In genomic region chr1:83497563-83497962, GRCh38 we compare ENCODE assay signal across 13 cellular contexts.
DNase-seq lines count a peak whose midpoint lies in the region; FAIRE-seq and TF ChIP-seq lines count a peak whose summit lies in the region.
"Had no signal": no experiment of that assay in that cellular context is flagged by ENCODE, and none has a peak within 500 bp of the region (broad histone marks: within the 10 kb centered on the region; RNA-seq: fewer than 3 reads in every experiment).

No MANE protein-coding gene starts in this region.

- H3K9me1 ChIP-seq in endothelial cell of umbilical vein (replicated peaks; ENCODE audit: control insufficient read depth, extremely low read depth, insufficient read depth, low read length) = no peaks in the 10 kb centered on the region

- DNase-seq in endothelial cell of umbilical vein (ENCODE audit: low read depth, low spot score) (peak; percentile 13), osteocyte (ENCODE audit: extremely low spot score, unreplicated experiment) (no peak), RCC 7860 (ENCODE audit: low spot score) (no peak), CD1c-positive myeloid dendritic cell (ENCODE audit: extremely low spot score) (no peak), midbrain (lab: John Stamatoyannopoulos, UW) (no peak)
- DNase-seq: body of pancreas, gastrocnemius medialis, GDM1, NCI-H774, right cardiac atrium, T1000 had no signal

- no peaks in the 10 kb centered on the region for H3K36me3 Mint-ChIP-seq in osteocyte (ENCODE audit: unreplicated experiment)

- H3K4me2 ChIP-seq in OCI-LY3 (ENCODE audit: low read length) = peak overlapping the region; percentile 93
- H3K4me2 ChIP-seq in endothelial cell of umbilical vein (ENCODE audit: insufficient read depth, low read length) = no peak overlapping the region

- no peaks in the 10 kb centered on the region for H3K9me3 Mint-ChIP-seq in osteocyte (ENCODE audit: unreplicated experiment)

- FAIRE-seq in endothelial cell of umbilical vein (lab: Jason Lieb, UNC) (no peak), RCC 7860 (lab: Jason Lieb, UNC) (no peak)

- H4K20me1 ChIP-seq in OCI-LY3 (ENCODE audit: insufficient read depth, low read length) (no peaks in the 10 kb centered on the region), endothelial cell of umbilical vein (replicated peaks; ENCODE audit: control insufficient read depth, extremely low read depth, insufficient read depth, low read length) (no peaks in the 10 kb centered on the region)

- H3K27me3 Mint-ChIP-seq in osteocyte (ENCODE audit: unreplicated experiment) = peaks cover 8% of the 10 kb centered on the region

- H3K4me3 Mint-ChIP-seq in osteocyte (ENCODE audit: unreplicated experiment) = no peak overlapping the region

- no peaks in the 10 kb centered on the region for H3K9me3 ChIP-seq in OCI-LY3 (ENCODE audit: insufficient read depth, low read length)
- no peaks in the 10 kb centered on the region for H3K9me3 ChIP-seq in endothelial cell of umbilical vein (replicated peaks; ENCODE audit: control insufficient read depth, insufficient read depth, low read length)
- H3K9me3 ChIP-seq: body of pancreas, gastrocnemius medialis had no signal

- CTCF ChIA-PET in endothelial cell of umbilical vein (lab: Charles Lee) = no interaction called here

- H3K4me3 ChIP-seq in OCI-LY3 (ENCODE audit: low read length) (no peak overlapping the region), endothelial cell of umbilical vein (replicated peaks in 1 of 3; ENCODE audit: insufficient read depth in 1 of 3, low read depth in 1 of 3, low read length in 3 of 3) (no peak overlapping the region)
- H3K4me3 ChIP-seq: body of pancreas, gastrocnemius medialis had no signal

- no peak overlapping the region for H2AFZ ChIP-seq in OCI-LY3 (ENCODE audit: low read depth, low read length)
- H2AFZ ChIP-seq in endothelial cell of umbilical vein (ENCODE audit: low read depth, low read length) = no peak overlapping the region

- POLR2A ChIA-PET in endothelial cell of umbilical vein (lab: Charles Lee) = no interaction called here

- H3K36me3 ChIP-seq in OCI-LY3 (replicated peaks; ENCODE audit: low read depth, low read length) (no peaks in the 10 kb centered on the region), endothelial cell of umbilical vein (ENCODE audit: control insufficient read depth in 2 of 2, extremely low read depth in 1 of 2, insufficient read depth in 2 of 2, low read length in 2 of 2) (no peaks in the 10 kb centered on the region)
- H3K36me3 ChIP-seq: gastrocnemius medialis had no signal

- BruUV-seq in endothelial cell of umbilical vein (replicated peaks; lab: Mats Ljungman, UMichigan) = no TSS peak

- H3K27ac ChIP-seq in OCI-LY3 (ENCODE audit: low read length) (peak overlapping the region; percentile 97), endothelial cell of umbilical vein (ENCODE audit: insufficient read depth, low read depth, low read length) (no peak overlapping the region)
- H3K27ac ChIP-seq: body of pancreas, gastrocnemius medialis had no signal

- peaks cover 14% of the 10 kb centered on the region for H3K4me1 Mint-ChIP-seq in osteocyte (ENCODE audit: unreplicated experiment)

- no peaks in the 10 kb centered on the region for H3K27me3 ChIP-seq in OCI-LY3 (ENCODE audit: low read depth, low read length)
- H3K27me3 ChIP-seq in endothelial cell of umbilical vein (ENCODE audit: control insufficient read depth in 2 of 2, insufficient read depth in 2 of 2, low read length in 2 of 2) = no peaks in the 10 kb centered on the region
- H3K27me3 ChIP-seq: body of pancreas, gastrocnemius medialis had no signal

- peaks cover 14% of the 10 kb centered on the region; the same call in 1 of the 2 replicates for H3K79me2 ChIP-seq in OCI-LY3 (ENCODE audit: low read length)
- H3K79me2 ChIP-seq in endothelial cell of umbilical vein (ENCODE audit: control insufficient read depth, insufficient read depth, low read length) = no peaks in the 10 kb centered on the region

- TF ChIP-seq CTCF in GM12872 (IDR thresholded peaks at IDR 0.05; ENCODE audit: insufficient read depth, low read depth, low read length) (peak; percentile 64), OCI-LY3 (IDR thresholded peaks at IDR 0.05; ENCODE audit: low read depth, low read length) (peak; percentile 74), endothelial cell of umbilical vein (IDR thresholded peaks at IDR 0.05; ENCODE audit: extremely low read depth in 1 of 2, insufficient read depth in 1 of 2, low read depth in 1 of 2, low read length in 2 of 2) (peak; percentile 9), osteocyte (IDR thresholded peaks at IDR 0.05) (peak; percentile 48)

- dilution Hi-C loops in endothelial cell of umbilical vein (cut with MboI; ENCODE audit: extremely low pct_ligation_motif_present, low sequenced_read_pairs) = no loop called here

- intact Hi-C loops in endothelial cell of umbilical vein (cut with micrococcal nuclease) = no loop called here

- H3K4me1 ChIP-seq in OCI-LY3 (ENCODE audit: low read length) (peaks cover 98% of the 10 kb centered on the region), endothelial cell of umbilical vein (ENCODE audit: control insufficient read depth, extremely low read depth, insufficient read depth, low read length) (no peaks in the 10 kb centered on the region)

- TF ChIP-seq POLR2A in endothelial cell of umbilical vein (IDR thresholded peaks at IDR 0.05; ENCODE audit: low read depth, low read length) = no peak

- H3K9ac ChIP-seq in OCI-LY3 (ENCODE audit: low read length) (peak overlapping the region; percentile 26; the same call in 1 of the 2 replicates), endothelial cell of umbilical vein (replicated peaks; ENCODE audit: extremely low read depth, insufficient read depth, low read length) (no peak overlapping the region)

- no peak overlapping the region for H3K27ac Mint-ChIP-seq in osteocyte (ENCODE audit: unreplicated experiment)

TF ChIP-seq in endothelial cell of umbilical vein, 7 proteins besides CTCF, POLR2A, EP300 and RAD21:
- TF ChIP-seq POLR2AphosphoS5 (IDR thresholded peaks at IDR 0.05; ENCODE audit: insufficient read depth, low read depth, low read length) (no peak), EZH2 (IDR thresholded peaks at IDR 0.05; ENCODE audit: borderline replicate concordance, low read depth, low read length, severe bottlenecking) (no peak), GATA2 (IDR thresholded peaks at IDR 0.05; ENCODE audit: insufficient read depth, insufficient read length, low read depth, low read length) (no peak), MYC (IDR thresholded peaks at IDR 0.05; ENCODE audit: low read depth, low read length) (no peak), JUN (IDR thresholded peaks at IDR 0.05; ENCODE audit: borderline replicate concordance, insufficient read depth, insufficient read length, low read depth) (no peak), FOS (IDR thresholded peaks at IDR 0.05; ENCODE audit: borderline replicate concordance, insufficient read depth, low read length) (no peak)
- TF ChIP-seq, protein P1, sequence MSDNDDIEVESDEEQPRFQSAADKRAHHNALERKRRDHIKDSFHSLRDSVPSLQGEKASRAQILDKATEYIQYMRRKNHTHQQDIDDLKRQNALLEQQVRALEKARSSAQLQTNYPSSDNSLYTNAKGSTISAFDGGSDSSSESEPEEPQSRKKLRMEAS (IDR thresholded peaks at IDR 0.05; ENCODE audit: insufficient read depth, insufficient read length) = no peak

Comparison
In these comparisons a context has a peak if more than half of its experiments do, and no peak if none do; other contexts are left out.
1. CTCF ChIP-seq: peak in every context shown above with its lines; median percentile 74 in OCI-LY3; 64 in GM12872; 48 in osteocyte; 9 in endothelial cell of umbilical vein.